30 cellular contexts compared by ENCODE assay signal in the genomic region with DNA sequence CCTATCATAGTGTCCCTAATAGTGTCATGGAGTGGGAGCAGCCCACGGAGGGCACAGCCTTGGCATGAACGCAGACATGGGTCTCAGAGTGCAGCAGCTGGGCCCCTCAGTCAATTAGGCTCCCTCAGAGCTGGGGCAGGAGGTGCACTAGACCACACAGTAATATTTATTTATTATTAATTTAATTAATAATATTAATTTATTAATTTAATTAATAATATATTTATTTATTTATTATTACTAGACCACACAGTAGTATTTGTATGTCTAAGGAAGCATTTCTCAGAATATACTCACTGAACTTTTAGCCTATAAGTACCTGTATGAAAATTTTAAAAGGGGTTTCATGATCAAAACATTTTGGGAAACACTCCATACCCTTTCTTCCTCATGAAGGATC. TPM values are rescaled to one million over a fixed set of nuclear protein-coding genes. Genes with fewer than 3 reads are reported as not detected.
DNase-seq lines count a peak whose midpoint lies in the region; ATAC-seq, FAIRE-seq and TF ChIP-seq lines count a peak whose summit lies in the region.
"Had no signal": no experiment of that assay in that cellular context is flagged by ENCODE, and none has a peak within 500 bp of the region (broad histone marks: within the 10 kb centered on the region; RNA-seq: fewer than 3 reads in every experiment).

No MANE protein-coding gene starts in this region.

- BruUV-seq in K562 (replicated peaks; lab: Mats Ljungman, UMichigan) = no TSS peak

- DNase-seq in WTC11 (ENCODE audit: low spot score) (no peak), K562 (ENCODE audit: extremely low read depth in 1 of 4, low spot score in 3 of 4) (no peak), mesendoderm (no peak), pons (ENCODE audit: low spot score) (no peak)
- DNase-seq: 8988T; ACHN; BE2C; C1 segment of cervical spinal cord; CD4-positive, alpha-beta memory T cell; CD4-positive, CD25-positive, alpha-beta regulatory T cell; CD8-positive, alpha-beta memory T cell; COR-L47; DMS 273 treated with DMSO at 0.1 percent for 48 hours; DMS153; DMS53; DMS79; DND-41; EL; GDM1 had no signal

- H3K4me3 ChIP-seq in K562 = no peak overlapping the region
- H3K4me3 ChIP-seq in mesendoderm (ENCODE audit: low read length) = no peak overlapping the region
- H3K4me3 ChIP-seq: BLaER1, GM12878 had no signal

- FAIRE-seq in K562 (lab: Jason Lieb, UNC) = no peak
- FAIRE-seq: A204.1, GM12878, GM12892, GM18507 had no signal

- H3K36me3 Mint-ChIP-seq in WTC11 = no peaks in the 10 kb centered on the region
- H3K36me3 Mint-ChIP-seq: CD4-positive, alpha-beta memory T cell; CD4-positive, CD25-positive, alpha-beta regulatory T cell; CD8-positive, alpha-beta memory T cell had no signal

- intact Hi-C loops in K562 (cut with micrococcal nuclease) = no loop called here

- H3K23ac ChIP-seq in mesendoderm (ENCODE audit: low read length) = no peak overlapping the region

- H4K5ac ChIP-seq in mesendoderm (ENCODE audit: low read length) = no peak overlapping the region

- H2AK5ac ChIP-seq in mesendoderm (ENCODE audit: low read length) = peak overlapping the region; percentile 85

- no peak overlapping the region for H3K18ac ChIP-seq in mesendoderm (ENCODE audit: low read length)

- no peak overlapping the region for H2BK120ac ChIP-seq in mesendoderm (ENCODE audit: low read depth, low read length)

- H3K9me3 ChIP-seq in K562 (replicated peaks; ENCODE audit: control insufficient read depth, insufficient read depth, low read depth, low read length) = no peaks in the 10 kb centered on the region
- H3K9me3 ChIP-seq: BE2C, BLaER1 had no signal

- H2BK15ac ChIP-seq in mesendoderm (replicated peaks; ENCODE audit: low read depth) = no peak overlapping the region

- H3K27ac ChIP-seq in K562 (ENCODE audit: extremely low read depth, low read depth, low read length) (no peak overlapping the region), mesendoderm (ENCODE audit: low read depth, low read length) (no peak overlapping the region)
- H3K27ac ChIP-seq: BLaER1 had no signal

- no peak for TF ChIP-seq RAD21 in K562 (CRISPR knock-in tag; conservative IDR thresholded peaks at IDR 0.05 in 1 of 2, IDR thresholded peaks at IDR 0.05 in 1 of 2)

- H3K4me2 ChIP-seq in K562 (ENCODE audit: insufficient read depth, low read length) = no peak overlapping the region
- no peak overlapping the region for H3K4me2 ChIP-seq in mesendoderm (ENCODE audit: low read length)
- H3K4me2 ChIP-seq: BLaER1 had no signal

- H3K4me1 Mint-ChIP-seq in WTC11 = 0 out of 2 replicates have a peak, but pooled peaks cover 6% of the 10 kb centered on the region

- H3K4ac ChIP-seq in mesendoderm (ENCODE audit: low read depth, low read length) = no peak overlapping the region

- H3K9me3 Mint-ChIP-seq in WTC11 = peaks cover 5% of the 10 kb centered on the region
- H3K9me3 Mint-ChIP-seq: CD14-positive monocyte; CD4-positive, alpha-beta memory T cell had no signal

- POLR2A ChIA-PET in WTC11 (lab: Charles Lee) (no interaction called here), K562 (lab: Yijun Ruan, JAX) (no interaction called here)

- no peaks in the 10 kb centered on the region for H3K9me1 ChIP-seq in K562 (ENCODE audit: control insufficient read depth, insufficient read depth, low read length)

- H3K27me3 ChIP-seq in K562 (ENCODE audit: control insufficient read depth in 2 of 2, insufficient read depth in 2 of 2, low read length in 2 of 2) (peaks cover 0 to 10% of the 10 kb centered on the region in 2 experiments; a peak in 2 of 5 replicates), mesendoderm (ENCODE audit: insufficient read depth, low read length, poor library complexity) (no peaks in the 10 kb centered on the region)
- H3K27me3 ChIP-seq: BE2C, BLaER1 had no signal

- TF ChIP-seq CTCF in WTC11 (IDR thresholded peaks at IDR 0.05) (no peak), K562 (IDR thresholded peaks at IDR 0.05 in 2 of 3, conservative IDR thresholded peaks at IDR 0.05 in 1 of 3; ENCODE audit: insufficient read depth in 2 of 3, low read depth in 1 of 3, low read length in 3 of 3) (no peak)

- H3K56ac ChIP-seq in mesendoderm (ENCODE audit: low read length) = no peak overlapping the region

- CTCF ChIA-PET in WTC11 (lab: Charles Lee) (interaction anchor here (2.3 kb wide), 1 partner anchor 23 kb away, joined by 10 read pairs; no protein-coding TSS in a partner anchor), K562 (lab: Yijun Ruan, JAX; ENCODE audit: low intra/inter-chr PET ratio) (no interaction called here)

- H3K36me3 ChIP-seq in K562 (ENCODE audit: control insufficient read depth, insufficient read depth, low read length) = no peaks in the 10 kb centered on the region
- no peaks in the 10 kb centered on the region for H3K36me3 ChIP-seq in mesendoderm (ENCODE audit: control insufficient read depth, insufficient read depth, low read length)
- H3K36me3 ChIP-seq: BE2C, BLaER1 had no signal

- no peak overlapping the region for H4K8ac ChIP-seq in mesendoderm (ENCODE audit: low read depth, low read length)

- H3K4me1 ChIP-seq in K562 (replicated peaks in 1 of 2; ENCODE audit: control insufficient read depth in 2 of 2, insufficient read depth in 2 of 2, low read length in 2 of 2) (peaks cover 22 to 47% of the 10 kb centered on the region in 2 experiments), mesendoderm (ENCODE audit: control insufficient read depth, low read depth, low read length) (peaks cover 7% of the 10 kb centered on the region)
- H3K4me1 ChIP-seq: BE2C had no signal

- WGBS in K562 (ENCODE audit: insufficient coverage, low coverage, missing lambda C conversion rate) = 75% methylated on average over 2 of the region's 2 CpGs
- no CpG with 5 or more reads among the region's 2 CpGs for WGBS in mesendoderm (ENCODE audit: extremely low coverage, insufficient coverage, low lambda C conversion rate)

- H3K27ac Mint-ChIP-seq in WTC11 = no peak overlapping the region
- H3K27ac Mint-ChIP-seq: CD14-positive monocyte; CD4-positive, alpha-beta memory T cell; CD4-positive, CD25-positive, alpha-beta regulatory T cell; CD8-positive, alpha-beta memory T cell had no signal

- H3K79me1 ChIP-seq in mesendoderm (ENCODE audit: low read length) = no peaks in the 10 kb centered on the region

- H4K20me1 ChIP-seq in K562 (replicated peaks; ENCODE audit: control insufficient read depth, insufficient read depth, low read length) = no peaks in the 10 kb centered on the region
- H4K20me1 ChIP-seq: BLaER1 had no signal

- ATAC-seq in WTC11 (no peak), K562 (no peak), HG03378 (IDR thresholded peaks at IDR 0.05; ENCODE audit: unreplicated experiment) (no peak)
- ATAC-seq: GM12878 had no signal

- no peak overlapping the region for H2AFZ ChIP-seq in K562 (ENCODE audit: low read depth, low read length)

- H2BK5ac ChIP-seq in mesendoderm (ENCODE audit: low read length) = no peak overlapping the region

- in situ Hi-C loops in K562 (cut with MboI) = loop anchor here (25.0 kb wide), 1 partner anchor 1364 kb away; a partner anchor contains a TSS

- H3K27me3 Mint-ChIP-seq in WTC11 (ENCODE audit: low read depth) = no peaks in the 10 kb centered on the region; the same call in 1 of the 2 replicates

- no peak overlapping the region for H3K4me3 Mint-ChIP-seq in WTC11
- H3K4me3 Mint-ChIP-seq: CD14-positive monocyte; CD4-positive, alpha-beta memory T cell; CD4-positive, CD25-positive, alpha-beta regulatory T cell; CD8-positive, alpha-beta memory T cell had no signal

- H3K9ac ChIP-seq in K562 (ENCODE audit: insufficient read depth in 1 of 2, low read depth in 2 of 2, low read length in 2 of 2) (no peak overlapping the region), mesendoderm (ENCODE audit: low read length) (no peak overlapping the region)
- H3K9ac ChIP-seq: BLaER1 had no signal

- TF ChIP-seq POLR2A in K562 (conservative IDR thresholded peaks at IDR 0.05) = no peak

- H3K79me2 ChIP-seq in K562 (ENCODE audit: control insufficient read depth, insufficient read depth, low read length) = no peaks in the 10 kb centered on the region
- H3K79me2 ChIP-seq in mesendoderm (ENCODE audit: control insufficient read depth, insufficient read depth, low read length) = no peaks in the 10 kb centered on the region

- TF ChIP-seq EP300 in K562 (IDR thresholded peaks at IDR 0.05; ENCODE audit: low read length) = no peak

RNA-seq across cellular contexts. Expression of a gene that starts 5.5 kb away (rescaled TPM):
- total RNA-seq in WTC11 (2021) = not detected in 3 replicates
- total RNA-seq in K562 (2011; cell fraction: chromatin; rRNA removed; ENCODE audit: low replicate concordance) = 7.7 and 14.6 TPM in 2 replicates
- 9.2 and 13.7 TPM in 2 replicates for total RNA-seq in K562 (2011; cell fraction: nucleolus; rRNA removed)
- total RNA-seq in K562 (2011; cell fraction: nucleoplasm; rRNA removed) = 12.1 and 14.7 TPM in 2 replicates
- 3.6 and 4.1 TPM in 2 replicates for total RNA-seq in K562 (2014; rRNA removed)
- 3.4 and 4.5 TPM in 2 replicates for total RNA-seq in K562 (2014; rRNA removed; fragmentation: Illumina TruSeq; extraction: Trizol)
- 3.1 and 4.0 TPM in 2 replicates for total RNA-seq in K562 (2015; rRNA removed; fragmentation: Illumina TruSeq; extraction: Trizol)
- 3.3 and 3.5 TPM in 2 replicates for total RNA-seq in K562 (2021)
- 4.2 and 5.4 TPM in 2 replicates for polyA plus RNA-seq in K562 (2011; rRNA removed)
- 3.2 and 4.8 TPM in 2 replicates for polyA plus RNA-seq in K562 (2011; cell fraction: cytosol; rRNA removed)
- polyA plus RNA-seq in K562 (2011; cell fraction: nucleus; rRNA removed) = 5.8 and 6.6 TPM in 2 replicates
- 4.8 and 12.0 TPM in 2 replicates for polyA plus RNA-seq in K562 (2012)
- 3.2 and 3.4 TPM in 2 replicates for polyA plus RNA-seq in K562 (2014; fragmentation: Illumina TruSeq; extraction: Trizol)
- polyA plus RNA-seq in K562 (2014; fragmentation: Nextera tagmentation; extraction: Ambion mirVana) = 1 to 10 TPM; 4.3 to 5.7 TPM
- polyA plus RNA-seq in K562 (2014; rRNA removed) = 2.2 and 3.5 TPM in 2 replicates
- polyA minus RNA-seq in K562 (2011; rRNA and poly(A)+ RNA removed) = 5.5 and 6.4 TPM in 2 replicates
- 3.1 TPM in 1 of 2 replicates, not detected in the other for polyA minus RNA-seq in K562 (2011; cell fraction: cytosol; rRNA and poly(A)+ RNA removed)
- polyA minus RNA-seq in K562 (2011; cell fraction: nucleus; rRNA and poly(A)+ RNA removed) = 11.4 and 11.7 TPM in 2 replicates
- polyA plus RNA-seq in mesendoderm (2013, experiment 1 of 2) = 0.04 TPM
- not detected for polyA plus RNA-seq in mesendoderm (2013, experiment 2 of 2)
- total RNA-seq: A673 had no signal

RNA-seq across cellular contexts. Expression of a gene that starts 30.8 kb away (rescaled TPM):
- total RNA-seq in WTC11 (2021) (0.09 TPM in 1 of 3 replicates, not detected in the others), K562 (2014; rRNA removed) (not detected in 2 replicates), K562 (2014; rRNA removed; fragmentation: Illumina TruSeq; extraction: Trizol) (not detected in 2 replicates), K562 (2015; rRNA removed; fragmentation: Illumina TruSeq; extraction: Trizol) (not detected in 2 replicates), K562 (2021) (not detected in 2 replicates)
- total RNA-seq in K562 (2011; cell fraction: chromatin; rRNA removed; ENCODE audit: low replicate concordance) = not detected in 2 replicates
- total RNA-seq in K562 (2011; cell fraction: nucleolus; rRNA removed) = not detected in 2 replicates
- total RNA-seq in K562 (2011; cell fraction: nucleoplasm; rRNA removed) = not detected in 2 replicates
- polyA plus RNA-seq in K562 (2011; rRNA removed) (not detected in 2 replicates), K562 (2014; fragmentation: Illumina TruSeq; extraction: Trizol) (not detected in 2 replicates), K562 (2014; fragmentation: Nextera tagmentation; extraction: Ambion mirVana) (not detected), K562 (2014; rRNA removed) (not detected in 2 replicates)
- polyA plus RNA-seq in K562 (2011; cell fraction: cytosol; rRNA removed) = not detected in 2 replicates
- polyA plus RNA-seq in K562 (2011; cell fraction: nucleus; rRNA removed) = not detected in 2 replicates
- not detected in 2 replicates for polyA plus RNA-seq in K562 (2012)
- polyA minus RNA-seq in K562 (2011; rRNA and poly(A)+ RNA removed) = not detected in 2 replicates
- not detected in 2 replicates for polyA minus RNA-seq in K562 (2011; cell fraction: cytosol; rRNA and poly(A)+ RNA removed)
- polyA minus RNA-seq in K562 (2011; cell fraction: nucleus; rRNA and poly(A)+ RNA removed) = not detected in 2 replicates
- polyA plus RNA-seq in mesendoderm (2013, experiment 1 of 2) = not detected
- polyA plus RNA-seq in mesendoderm (2013, experiment 2 of 2) = not detected
- total RNA-seq: A673, Daoy had no signal
- polyA plus RNA-seq: AG04450 had no signal

RNA-seq across cellular contexts. Expression of a gene that starts 47.7 kb away (rescaled TPM):
- total RNA-seq in WTC11 (2021) = 0.07 TPM in 1 of 3 replicates, not detected in the others
- not detected in 2 replicates for total RNA-seq in K562 (2011; cell fraction: chromatin; rRNA removed; ENCODE audit: low replicate concordance)
- total RNA-seq in K562 (2011; cell fraction: nucleolus; rRNA removed) = not detected in 2 replicates
- not detected in 2 replicates for total RNA-seq in K562 (2011; cell fraction: nucleoplasm; rRNA removed)
- total RNA-seq in K562 (2014; rRNA removed) = not detected in 2 replicates
- not detected in 2 replicates for total RNA-seq in K562 (2014; rRNA removed; fragmentation: Illumina TruSeq; extraction: Trizol)
- not detected in 2 replicates for total RNA-seq in K562 (2015; rRNA removed; fragmentation: Illumina TruSeq; extraction: Trizol)
- total RNA-seq in K562 (2021) = not detected in 2 replicates
- not detected in 2 replicates for polyA plus RNA-seq in K562 (2011; rRNA removed)
- polyA plus RNA-seq in K562 (2011; cell fraction: cytosol; rRNA removed) = not detected in 2 replicates
- not detected in 2 replicates for polyA plus RNA-seq in K562 (2011; cell fraction: nucleus; rRNA removed)
- polyA plus RNA-seq in K562 (2012) = not detected in 2 replicates
- polyA plus RNA-seq in K562 (2014; fragmentation: Illumina TruSeq; extraction: Trizol) = not detected in 2 replicates
- not detected for polyA plus RNA-seq in K562 (2014; fragmentation: Nextera tagmentation; extraction: Ambion mirVana)
- not detected in 2 replicates for polyA plus RNA-seq in K562 (2014; rRNA removed)
- polyA minus RNA-seq in K562 (2011; rRNA and poly(A)+ RNA removed) = not detected in 2 replicates
- polyA minus RNA-seq in K562 (2011; cell fraction: cytosol; rRNA and poly(A)+ RNA removed) = not detected in 2 replicates
- not detected in 2 replicates for polyA minus RNA-seq in K562 (2011; cell fraction: nucleus; rRNA and poly(A)+ RNA removed)
- polyA plus RNA-seq in mesendoderm (2013, experiment 1 of 2) = not detected
- not detected for polyA plus RNA-seq in mesendoderm (2013, experiment 2 of 2)
- total RNA-seq: A673, Daoy, G401 had no signal
- polyA plus RNA-seq: AG04450 had no signal
